10 cellular contexts compared by ENCODE assay signal in genomic region chr16:84368327-84368996, GRCh38. TPM values are rescaled to one million over a fixed set of nuclear protein-coding genes. Genes with fewer than 3 reads are reported as not detected.
DNase-seq lines count a peak whose midpoint lies in the region; ATAC-seq and TF ChIP-seq lines count a peak whose summit lies in the region.
"Had no signal": no experiment of that assay in that cellular context is flagged by ENCODE, and none has a peak within 500 bp of the region (broad histone marks: within the 10 kb centered on the region; RNA-seq: fewer than 3 reads in every experiment).

TSS of gene ATP2C2 (plus strand) at chr16:84368538. CDS start at chr16:84368616, 78 bp downstream.

- H3K9me3 ChIP-seq in HUES64 (ENCODE audit: insufficient read depth, low read depth, low read length) (no peaks in the 10 kb centered on the region), PC-9 (ENCODE audit: insufficient read depth, low read depth) (no peaks in the 10 kb centered on the region), iPS-18a (ENCODE audit: control insufficient read depth, low read depth, low read length) (no peaks in the 10 kb centered on the region)

- WGBS in HUES64 = 2% methylated on average over 66 of the region's 66 CpGs

- H3K4me3 ChIP-seq in HUES64 (ENCODE audit: low read length) (peak within 1 kb of the TSS; percentile 64), PC-9 (peak within 1 kb of the TSS; percentile 91), iPS-18a (ENCODE audit: low read length) (peak within 1 kb of the TSS; percentile 65), rectal smooth muscle tissue (ENCODE audit: low read length) (peak within 1 kb of the TSS; percentile 58)

- BruUV-seq in PC-9 (replicated peaks; lab: Mats Ljungman, UMichigan) = TSS peak; percentile 58

- no peak for ATAC-seq in HG03521 (IDR thresholded peaks at IDR 0.05; ENCODE audit: unreplicated experiment)
- no peak for ATAC-seq in GM21390 (IDR thresholded peaks at IDR 0.05; ENCODE audit: unreplicated experiment)

- TF ChIP-seq CTCF in PC-9 (conservative IDR thresholded peaks at IDR 0.05) = no peak

- H3K9ac ChIP-seq in HUES64 (ENCODE audit: low read depth, low read length) = no peak within 1 kb of the TSS
- H3K9ac ChIP-seq in iPS-18a (ENCODE audit: low read length) = peak within 1 kb of the TSS; percentile 20
- H3K9ac ChIP-seq in rectal smooth muscle tissue (ENCODE audit: low read length) = peak within 1 kb of the TSS; percentile 13

- H3F3A ChIP-seq in PC-9 (ENCODE audit: insufficient read depth, low read depth) = peaks cover 42% of the 10 kb centered on the region

- H3K27ac ChIP-seq in HUES64 (ENCODE audit: low read depth, low read length) (no peak within 1 kb of the TSS), PC-9 (no peak within 1 kb of the TSS; the same call in 1 of the 2 replicates), iPS-18a (ENCODE audit: low read length) (no peak within 1 kb of the TSS), rectal smooth muscle tissue (ENCODE audit: low read depth, low read length) (no peak within 1 kb of the TSS)

- H3K36me3 ChIP-seq in HUES64 (ENCODE audit: insufficient read depth, low read length) (no peaks in the 10 kb centered on the region), PC-9 (ENCODE audit: low read depth) (no peaks in the 10 kb centered on the region), iPS-18a (ENCODE audit: control insufficient read depth, low read depth, low read length) (no peaks in the 10 kb centered on the region), rectal smooth muscle tissue (ENCODE audit: control insufficient read depth, insufficient read depth, low read length) (no peaks in the 10 kb centered on the region)

- POLR2A ChIA-PET in PC-9 (lab: Charles Lee; ENCODE audit: unreplicated experiment) = interaction anchor here (0.5 to 0.6 kb wide), 2 partner anchors 357 to 806 kb away, joined by 3 read pairs; no protein-coding TSS in a partner anchor

- H4K20me1 ChIP-seq in PC-9 (ENCODE audit: insufficient read depth) = no peaks in the 10 kb centered on the region

- H3K79me2 ChIP-seq in PC-9 (ENCODE audit: low read depth) = peaks cover 26% of the 10 kb centered on the region

- H3K27me3 ChIP-seq in HUES64 (ENCODE audit: insufficient read depth, low read length) (peaks cover 38% of the 10 kb centered on the region), PC-9 (ENCODE audit: insufficient read depth, low read depth) (no peaks in the 10 kb centered on the region), iPS-18a (ENCODE audit: control insufficient read depth, insufficient read depth, low read length) (peaks cover 35% of the 10 kb centered on the region), rectal smooth muscle tissue (ENCODE audit: control insufficient read depth, insufficient read depth, low read length) (no peaks in the 10 kb centered on the region)

- H2AFZ ChIP-seq in PC-9 = peak within 1 kb of the TSS; percentile 91

- intact Hi-C loops in PC-9 (cut with micrococcal nuclease; ENCODE audit: unreplicated experiment) = no loop called here

- peaks cover 14% of the 10 kb centered on the region for H3K4me1 ChIP-seq in HUES64 (ENCODE audit: insufficient read depth, low read length)
- peaks cover 33% of the 10 kb centered on the region for H3K4me1 ChIP-seq in PC-9 (replicated peaks; ENCODE audit: insufficient read depth)
- peaks cover 13% of the 10 kb centered on the region for H3K4me1 ChIP-seq in iPS-18a (ENCODE audit: control insufficient read depth, low read depth, low read length)
- no peaks in the 10 kb centered on the region for H3K4me1 ChIP-seq in rectal smooth muscle tissue (ENCODE audit: control insufficient read depth, insufficient read depth, low read length)

- DNase-seq in PC-9 = peak; percentile 68 to 79
- DNase-seq in stimulated activated CD4-positive, alpha-beta T cell treated with anti-CD3 and anti-CD28 coated beads, Interleukin-4, amount 100 ng/mL, for 24 hours = no peak

- CTCF ChIA-PET in PC-9 (lab: Charles Lee) = no interaction called here

- H3K9me2 ChIP-seq in PC-9 (ENCODE audit: insufficient read depth) = no peaks in the 10 kb centered on the region

- peak within 1 kb of the TSS; percentile 98 for H3K4me2 ChIP-seq in PC-9

RNA-seq across cellular contexts. Expression of gene ATP2C2, which starts in this region (rescaled TPM):
- 0.40 TPM for polyA plus RNA-seq in HUES64 (2013, experiment 1 of 2)
- polyA plus RNA-seq in HUES64 (2013, experiment 2 of 2) = 0.51 TPM
- 11.9 and 17.2 TPM in 2 replicates for total RNA-seq in PC-9 (2021)
- total RNA-seq: activated CD8-positive, alpha-beta memory T cell treated with anti-CD3 and anti-CD28 coated beads for 36 hours; NCI-H460; subcutaneous adipose tissue had no signal
